Comparison of ENCODE assay signal across 17 cellular contexts in genomic region chr6:33116417-33116816, GRCh38. TPM values are rescaled to one million over a fixed set of nuclear protein-coding genes. Genes with fewer than 3 reads are reported as not detected.
DNase-seq lines count a peak whose midpoint lies in the region; ATAC-seq and TF ChIP-seq lines count a peak whose summit lies in the region.
"Had no signal": no experiment of that assay in that cellular context is flagged by ENCODE, and none has a peak within 500 bp of the region (broad histone marks: within the 10 kb centered on the region; RNA-seq: fewer than 3 reads in every experiment).

No MANE protein-coding gene starts in this region.

- intact Hi-C loops in Right ventricle myocardium inferior (cut with DNase I) = no loop called here

- H3K4me1 Mint-ChIP-seq in endodermal cell (peaks cover 37% of the 10 kb centered on the region), naive B cell (peaks cover 58 to 73% (median 62%) of the 10 kb centered on the region in 3 donors)

- WGBS in HUES64 = 5% methylated on average over 6 of the region's 6 CpGs
- WGBS in endodermal cell (ENCODE audit: insufficient coverage in 1 of 2, insufficient read length in 1 of 2), 2 experiments = 25 to 46% methylated on average over 5 to 6 of the region's 6 CpGs

- H3K27me3 Mint-ChIP-seq in endodermal cell (ENCODE audit: insufficient read depth) = peaks cover 46% of the 10 kb centered on the region
- peaks cover 0 to 12% (median 9%) of the 10 kb centered on the region in 3 donors for H3K27me3 Mint-ChIP-seq in naive B cell

- TF ChIP-seq CTCF in endodermal cell (conservative IDR thresholded peaks at IDR 0.05) = no peak

- no peak overlapping the region for H3K27ac Mint-ChIP-seq in endodermal cell
- H3K27ac Mint-ChIP-seq in naive B cell = peak overlapping the region in 4 of 6 donors; percentile 48 to 81 (median 64)

- peak overlapping the region; percentile 96 for H3K9ac ChIP-seq in HUES64 (ENCODE audit: low read depth, low read length)
- H3K9ac ChIP-seq in endodermal cell (ENCODE audit: extremely low read depth, low read length, poor library complexity, severe bottlenecking) = no peak overlapping the region

- H3K4me3 ChIP-seq in HUES64 (ENCODE audit: low read length) (peak overlapping the region; percentile 80), endodermal cell (ENCODE audit: low read length) (peak overlapping the region; percentile 23)
- H3K4me3 ChIP-seq: HAP-1, heart left ventricle, pancreas, testis had no signal

- no peaks in the 10 kb centered on the region for H3K36me3 Mint-ChIP-seq in endodermal cell (ENCODE audit: low read depth)
- H3K36me3 Mint-ChIP-seq in naive B cell = peaks cover 0 to 8% of the 10 kb centered on the region in 2 donors

- peaks cover 35% of the 10 kb centered on the region for H3K4me1 ChIP-seq in HUES64 (ENCODE audit: insufficient read depth, low read length)
- H3K4me1 ChIP-seq in endodermal cell (ENCODE audit: control insufficient read depth, insufficient read depth, low read length) = no peaks in the 10 kb centered on the region
- H3K4me1 ChIP-seq: HAP-1, pancreas had no signal

- H3K27ac ChIP-seq in HUES64 (ENCODE audit: low read depth, low read length) (peak overlapping the region; percentile 98), endodermal cell (ENCODE audit: low read depth, low read length) (no peak overlapping the region)
- H3K27ac ChIP-seq: heart left ventricle, pancreas, testis had no signal

- H3K36me3 ChIP-seq in HUES64 (ENCODE audit: insufficient read depth, low read length) = peaks cover 3% of the 10 kb centered on the region; the same call in 1 of the 2 replicates
- no peaks in the 10 kb centered on the region for H3K36me3 ChIP-seq in endodermal cell (ENCODE audit: control insufficient read depth, insufficient read depth, low read length)
- H3K36me3 ChIP-seq: HAP-1, heart left ventricle, pancreas had no signal

- H3K27me3 ChIP-seq in HUES64 (ENCODE audit: insufficient read depth, low read length) = peaks cover 12% of the 10 kb centered on the region; the same call in 1 of the 2 replicates
- H3K27me3 ChIP-seq in endodermal cell (ENCODE audit: control insufficient read depth, insufficient read depth, low read length, poor library complexity, severe bottlenecking) = peaks cover 46% of the 10 kb centered on the region

- H3K4me3 Mint-ChIP-seq in endodermal cell (peak overlapping the region; percentile 79), naive B cell (peak overlapping the region; percentile 19 to 89 (median 76))

- peak; percentile 34 for DNase-seq in ELF-1 (ENCODE audit: low read depth, low spot score)
- peak; percentile 70 for DNase-seq in endodermal cell
- no peak for DNase-seq in naive B cell
- no peak for DNase-seq in pons (ENCODE audit: low spot score)
- no peak for DNase-seq in Right ventricle myocardium inferior (ENCODE audit: missing footprints)
- DNase-seq: effector CD8-positive, alpha-beta T cell; heart left ventricle; NCI-H446; stimulated activated CD4-positive, alpha-beta T cell treated with anti-CD3 and anti-CD28 coated beads, Interleukin-4, amount 100 ng/mL, for 24 hours; testis had no signal

- ATAC-seq in naive B cell (ENCODE audit: low read depth in 2 of 2) = no peak
- no peak for ATAC-seq in HG02840 (IDR thresholded peaks at IDR 0.05; ENCODE audit: low FRiP score, unreplicated experiment)
- ATAC-seq in GM18909 (IDR thresholded peaks at IDR 0.05; ENCODE audit: poor library complexity, unreplicated experiment) = no peak
- no peak for ATAC-seq in Right ventricle myocardium inferior
- ATAC-seq: heart left ventricle, left lobe of liver, pancreas had no signal

- H3K9me3 ChIP-seq in HUES64 (ENCODE audit: insufficient read depth, low read depth, low read length) (no peaks in the 10 kb centered on the region), endodermal cell (ENCODE audit: control insufficient read depth, low read length) (no peaks in the 10 kb centered on the region)
- H3K9me3 ChIP-seq: HAP-1, heart left ventricle, pancreas, testis had no signal

- no peaks in the 10 kb centered on the region for H3K9me3 Mint-ChIP-seq in endodermal cell
- peaks cover 0 to 4% (median 0%) of the 10 kb centered on the region in 7 donors for H3K9me3 Mint-ChIP-seq in naive B cell

RNA-seq across cellular contexts. Expression of gene HLA-DPB1, which starts 40.6 kb away (rescaled TPM):
- 7.6 TPM for polyA plus RNA-seq in HUES64 (2013, experiment 1 of 2)
- polyA plus RNA-seq in HUES64 (2013, experiment 2 of 2) = 7.6 TPM
- 10 to 100 TPM; 13.5 to 20.6 TPM for total RNA-seq in endodermal cell
- polyA plus RNA-seq in endodermal cell (2013, experiment 1 of 2) = 3.2 TPM
- polyA plus RNA-seq in endodermal cell (2013, experiment 2 of 2) = 1.9 TPM
- 1,000 to 10,000 TPM; 1,951 to 3,267 (median 2,600) TPM for polyA plus RNA-seq in naive B cell (ENCODE audit: low read depth in 6 of 6)
- total RNA-seq in Right ventricle myocardium inferior = 38.4 TPM
- total RNA-seq: M059J had no signal

RNA-seq across cellular contexts. Expression of gene HLA-DPA1, which starts 43.0 kb away (rescaled TPM):
- polyA plus RNA-seq in HUES64 (2013, experiment 1 of 2) = 3.0 TPM
- polyA plus RNA-seq in HUES64 (2013, experiment 2 of 2) = 1.7 TPM
- total RNA-seq in endodermal cell (1 to 10 TPM; 1.7 to 1.9 TPM), Right ventricle myocardium inferior (42.8 TPM)
- 1.0 TPM for polyA plus RNA-seq in endodermal cell (2013, experiment 1 of 2)
- 1.0 TPM for polyA plus RNA-seq in endodermal cell (2013, experiment 2 of 2)
- 1,000 to 10,000 TPM; 2,534 to 3,526 (median 2,823) TPM for polyA plus RNA-seq in naive B cell (ENCODE audit: low read depth in 6 of 6)

Comparison
In these comparisons a context has a peak if more than half of its experiments do, and no peak if none do; other contexts are left out.
1. DNase-seq: peak in ELF-1 (single experiment) and endodermal cell (single experiment); none in naive B cell (single experiment), pons (single experiment) and Right ventricle myocardium inferior (single experiment).
2. RNA of gene HLA-DPA1, which starts 43.0 kb away (total RNA-seq): 42.8 TPM in Right ventricle myocardium inferior (single experiment); 1.7 to 1.9 TPM in endodermal cell; every median in the first group is over 10 times any median in the second.